Comparison of ENCODE assay signal across 13 cellular contexts in genomic region chr2:12787891-12788783, GRCh38.
A peak's percentile ranks its signal among the peaks of the same experiment; 100 is the strongest.
DNase-seq lines count a peak whose midpoint lies in the region; ATAC-seq, FAIRE-seq and TF ChIP-seq lines count a peak whose summit lies in the region.
"Had no signal": no experiment of that assay in that cellular context is flagged by ENCODE, and none has a peak within 500 bp of the region (broad histone marks: within the 10 kb centered on the region; RNA-seq: fewer than 3 reads in every experiment).

No MANE protein-coding gene starts in this region.

- TSS peak; percentile 82 for BruUV-seq in endothelial cell of umbilical vein (replicated peaks; lab: Mats Ljungman, UMichigan)

- peak overlapping the region; percentile 85 for H3K9ac ChIP-seq in endothelial cell of umbilical vein (replicated peaks; ENCODE audit: extremely low read depth, insufficient read depth, low read length)

- H3K4me1 ChIP-seq in endothelial cell of umbilical vein (ENCODE audit: control insufficient read depth, extremely low read depth, insufficient read depth, low read length) (peaks cover 20% of the 10 kb centered on the region), lung (ENCODE audit: control insufficient read depth in 2 of 2, insufficient read depth in 2 of 2, low read length in 2 of 2) (no peaks in the 10 kb centered on the region), tibial nerve (peaks cover 0 to 9% (median 0%) of the 10 kb centered on the region in 4 donors)
- H3K4me1 ChIP-seq: upper lobe of right lung had no signal

- ATAC-seq in lung (ENCODE audit: insufficient read depth, low FRiP score) = peak; percentile 58
- ATAC-seq in HG02798 (IDR thresholded peaks at IDR 0.05; ENCODE audit: poor library complexity, unreplicated experiment) = no peak
- ATAC-seq: naive thymus-derived CD4-positive, alpha-beta T cell; upper lobe of right lung had no signal

- TF ChIP-seq EP300 in tibial nerve (IDR thresholded peaks at IDR 0.05) = peak; percentile 43 to 61

- CTCF ChIA-PET in endothelial cell of umbilical vein (lab: Charles Lee) = interaction anchor here (0.8 to 2.8 kb wide), 11 partner anchors 10 to 959 kb away, joined by 3 to 17 read pairs (median 4); partner anchors contain the start of gene TRIB2

- TF ChIP-seq CTCF in endothelial cell of umbilical vein (IDR thresholded peaks at IDR 0.05; ENCODE audit: extremely low read depth in 1 of 2, insufficient read depth in 1 of 2, low read depth in 1 of 2, low read length in 2 of 2) (no peak), lung (IDR thresholded peaks at IDR 0.05; ENCODE audit: control extremely low read depth, extremely low read depth) (no peak), tibial nerve (IDR thresholded peaks at IDR 0.05) (no peak)

- H3K36me3 ChIP-seq in endothelial cell of umbilical vein (ENCODE audit: control insufficient read depth in 2 of 2, extremely low read depth in 1 of 2, insufficient read depth in 2 of 2, low read length in 2 of 2) (no peaks in the 10 kb centered on the region), lung (ENCODE audit: control insufficient read depth in 2 of 2, insufficient read depth in 2 of 2, low read length in 2 of 2) (no peaks in the 10 kb centered on the region), tibial nerve (no peaks in the 10 kb centered on the region)
- H3K36me3 ChIP-seq: upper lobe of right lung had no signal

- H3K27ac ChIP-seq in endothelial cell of umbilical vein (ENCODE audit: insufficient read depth, low read depth, low read length) (peak overlapping the region; percentile 99), lung (ENCODE audit: low read depth in 1 of 2, low read length in 1 of 2) (peak overlapping the region in 1 of 2 donors; percentile 24), tibial nerve (peak overlapping the region; percentile 24 to 83 (median 45))
- H3K27ac ChIP-seq: upper lobe of right lung had no signal

- no peak for TF ChIP-seq POLR2A in endothelial cell of umbilical vein (IDR thresholded peaks at IDR 0.05; ENCODE audit: low read depth, low read length)
- no peak for TF ChIP-seq POLR2A in tibial nerve (IDR thresholded peaks at IDR 0.05)

- peak; percentile 92 for DNase-seq in M059J (ENCODE audit: low read depth)
- DNase-seq in endothelial cell of umbilical vein (ENCODE audit: low read depth, low spot score) = peak; percentile 96
- DNase-seq in lung (ENCODE audit: low spot score) = no peak
- DNase-seq in tibial nerve (ENCODE audit: low spot score in 2 of 2) = peak in 1 of 2 donors; percentile 29
- no peak for DNase-seq in RCC 7860 (ENCODE audit: low spot score)
- no peak for DNase-seq in NCI-H1436 treated with DMSO at 0.1 percent for 48 hours (lab: John Stamatoyannopoulos, UW)
- no peak for DNase-seq in NK-92 treated with Interleukin-12 subunit alpha and Interleukin-12 subunit beta, amount 100 ng/mL, for 24 hours (lab: John Stamatoyannopoulos, UW)
- DNase-seq: activated naive CD8-positive, alpha-beta T cell treated with anti-CD3 and anti-CD28 coated beads, Interleukin-2, amount 10 ng/mL, durations not matched to agents 7 days and 5 days; DMS79; naive thymus-derived CD4-positive, alpha-beta T cell; NCI-H510A treated with DMSO at 0.1 percent for 48 hours; upper lobe of right lung had no signal

- FAIRE-seq in endothelial cell of umbilical vein (lab: Jason Lieb, UNC) (peak; percentile 91), RCC 7860 (lab: Jason Lieb, UNC) (no peak)

- intact Hi-C loops in endothelial cell of umbilical vein (cut with micrococcal nuclease) = loop anchor here (1.0 to 2.0 kb wide), 13 partner anchors 9 to 958 kb away; no protein-coding TSS in a partner anchor

- no peaks in the 10 kb centered on the region for H3K9me1 ChIP-seq in endothelial cell of umbilical vein (replicated peaks; ENCODE audit: control insufficient read depth, extremely low read depth, insufficient read depth, low read length)

- no peaks in the 10 kb centered on the region for H3K79me2 ChIP-seq in endothelial cell of umbilical vein (ENCODE audit: control insufficient read depth, insufficient read depth, low read length)

- H3K4me3 ChIP-seq in endothelial cell of umbilical vein (replicated peaks in 1 of 3; ENCODE audit: insufficient read depth in 1 of 3, low read depth in 1 of 3, low read length in 3 of 3) = peak overlapping the region in 1 of 3 experiments; percentile 51
- no peak overlapping the region for H3K4me3 ChIP-seq in lung
- no peak overlapping the region for H3K4me3 ChIP-seq in tibial nerve
- H3K4me3 ChIP-seq: upper lobe of right lung had no signal

- H3K27me3 ChIP-seq in endothelial cell of umbilical vein (ENCODE audit: control insufficient read depth in 2 of 2, insufficient read depth in 2 of 2, low read length in 2 of 2) = no peaks in the 10 kb centered on the region
- no peaks in the 10 kb centered on the region for H3K27me3 ChIP-seq in lung (ENCODE audit: control insufficient read depth, insufficient read depth)
- H3K27me3 ChIP-seq in tibial nerve = no peaks in the 10 kb centered on the region
- H3K27me3 ChIP-seq: upper lobe of right lung had no signal

- H4K20me1 ChIP-seq in endothelial cell of umbilical vein (replicated peaks; ENCODE audit: control insufficient read depth, extremely low read depth, insufficient read depth, low read length) = no peaks in the 10 kb centered on the region

- POLR2A ChIA-PET in endothelial cell of umbilical vein (lab: Charles Lee) = interaction anchor here (1.0 kb wide), 1 partner anchor 71 kb away, joined by 3 read pairs; no protein-coding TSS in a partner anchor

- no peaks in the 10 kb centered on the region for H3K9me3 ChIP-seq in endothelial cell of umbilical vein (replicated peaks; ENCODE audit: control insufficient read depth, insufficient read depth, low read length)
- peaks cover 0 to 5% of the 10 kb centered on the region in 2 donors for H3K9me3 ChIP-seq in lung (ENCODE audit: control insufficient read depth in 2 of 2, insufficient read depth in 1 of 2, low read length in 1 of 2)
- no peaks in the 10 kb centered on the region for H3K9me3 ChIP-seq in tibial nerve
- H3K9me3 ChIP-seq: upper lobe of right lung had no signal

- H3K4me2 ChIP-seq in endothelial cell of umbilical vein (ENCODE audit: insufficient read depth, low read length) = peak overlapping the region; percentile 82

- dilution Hi-C loops in endothelial cell of umbilical vein (cut with MboI; ENCODE audit: extremely low pct_ligation_motif_present, low sequenced_read_pairs) = no loop called here

- WGBS in lung, 2 donors = 58 to 74% methylated on average over 7 of the region's 7 CpGs
- WGBS in tibial nerve, 2 donors = 48 to 55% methylated on average over 7 of the region's 7 CpGs

- peak overlapping the region; percentile 25 for H2AFZ ChIP-seq in endothelial cell of umbilical vein (ENCODE audit: low read depth, low read length)

TF ChIP-seq in endothelial cell of umbilical vein, 7 proteins besides CTCF, POLR2A, EP300 and RAD21:
- TF ChIP-seq JUN (IDR thresholded peaks at IDR 0.05; ENCODE audit: borderline replicate concordance, insufficient read depth, insufficient read length, low read depth) (peak; percentile 80), FOS (IDR thresholded peaks at IDR 0.05; ENCODE audit: borderline replicate concordance, insufficient read depth, low read length) (peak; percentile 88), MYC (IDR thresholded peaks at IDR 0.05; ENCODE audit: low read depth, low read length) (no peak), MAX (IDR thresholded peaks at IDR 0.05; ENCODE audit: insufficient read depth, insufficient read length) (peak; percentile 19), EZH2 (IDR thresholded peaks at IDR 0.05; ENCODE audit: borderline replicate concordance, low read depth, low read length, severe bottlenecking) (no peak), POLR2AphosphoS5 (IDR thresholded peaks at IDR 0.05; ENCODE audit: insufficient read depth, low read depth, low read length) (peak; percentile 65), GATA2 (IDR thresholded peaks at IDR 0.05; ENCODE audit: insufficient read depth, insufficient read length, low read depth, low read length) (peak; percentile 43)

Comparison
In these comparisons a context has a peak if more than half of its experiments do, and no peak if none do; other contexts are left out.
1. DNase-seq: peak in M059J (single experiment) and endothelial cell of umbilical vein (single experiment); none in lung (single experiment), RCC 7860 (single experiment), NCI-H1436 treated with DMSO at 0.1 percent for 48 hours (single experiment) and NK-92 treated with Interleukin-12 subunit alpha and Interleukin-12 subunit beta, amount 100 ng/mL, for 24 hours (single experiment).